In the genomic region with DNA sequence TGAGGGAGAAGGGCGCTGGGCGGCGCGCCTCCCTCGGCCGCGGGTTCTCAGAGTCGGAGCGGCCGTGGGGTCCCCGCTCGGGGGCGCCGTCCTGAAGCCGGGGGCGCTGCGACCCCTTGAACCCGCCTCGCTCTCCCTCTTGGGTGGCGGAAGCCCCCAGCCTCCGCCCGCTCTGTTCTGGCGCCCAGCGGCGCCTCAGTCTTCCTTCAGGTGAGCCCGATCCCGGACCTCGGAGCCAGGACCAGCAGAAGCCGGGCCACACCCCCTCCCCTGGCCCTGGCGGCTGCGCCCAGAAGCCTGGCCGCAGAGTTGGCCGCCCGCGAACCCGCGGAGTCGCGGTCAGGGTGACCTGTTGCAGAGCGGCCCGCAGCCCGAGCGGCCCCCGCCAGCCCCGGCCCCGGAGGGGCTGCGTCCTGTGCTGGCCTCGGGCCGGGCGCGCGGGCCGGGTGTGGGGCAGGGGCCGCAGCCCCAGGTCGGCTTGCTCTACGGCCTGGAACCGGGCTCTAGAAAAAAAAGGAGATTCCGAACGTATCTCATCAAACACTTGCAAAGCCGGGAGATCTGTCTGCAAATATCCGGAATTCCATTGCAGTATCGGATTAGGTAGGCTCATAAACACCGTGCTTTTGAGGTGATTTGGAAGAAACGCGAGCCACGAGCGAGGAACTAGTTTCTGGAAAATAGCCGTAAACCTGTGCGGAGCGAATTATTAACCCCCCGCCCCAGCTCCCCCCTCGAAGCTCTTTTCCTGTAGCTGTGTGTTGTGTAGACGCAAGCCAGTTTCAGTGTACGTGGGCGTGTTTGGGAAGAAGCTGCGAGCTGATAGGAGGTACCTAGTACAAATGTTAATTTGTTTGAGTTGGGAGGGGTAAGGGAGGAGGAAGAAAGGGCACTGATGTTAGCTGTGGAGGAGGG, we compare ENCODE assay signal across 1 cellular context.
A peak's percentile ranks its signal among the peaks of the same experiment; 100 is the strongest.
TF ChIP-seq lines count a peak whose summit lies in the region.

No MANE protein-coding gene starts in this region.

TF ChIP-seq in HEK293, 187 proteins besides CTCF, POLR2A, EP300 and RAD21 (continued from another document and continues in another):
- TF ChIP-seq, protein P1, sequence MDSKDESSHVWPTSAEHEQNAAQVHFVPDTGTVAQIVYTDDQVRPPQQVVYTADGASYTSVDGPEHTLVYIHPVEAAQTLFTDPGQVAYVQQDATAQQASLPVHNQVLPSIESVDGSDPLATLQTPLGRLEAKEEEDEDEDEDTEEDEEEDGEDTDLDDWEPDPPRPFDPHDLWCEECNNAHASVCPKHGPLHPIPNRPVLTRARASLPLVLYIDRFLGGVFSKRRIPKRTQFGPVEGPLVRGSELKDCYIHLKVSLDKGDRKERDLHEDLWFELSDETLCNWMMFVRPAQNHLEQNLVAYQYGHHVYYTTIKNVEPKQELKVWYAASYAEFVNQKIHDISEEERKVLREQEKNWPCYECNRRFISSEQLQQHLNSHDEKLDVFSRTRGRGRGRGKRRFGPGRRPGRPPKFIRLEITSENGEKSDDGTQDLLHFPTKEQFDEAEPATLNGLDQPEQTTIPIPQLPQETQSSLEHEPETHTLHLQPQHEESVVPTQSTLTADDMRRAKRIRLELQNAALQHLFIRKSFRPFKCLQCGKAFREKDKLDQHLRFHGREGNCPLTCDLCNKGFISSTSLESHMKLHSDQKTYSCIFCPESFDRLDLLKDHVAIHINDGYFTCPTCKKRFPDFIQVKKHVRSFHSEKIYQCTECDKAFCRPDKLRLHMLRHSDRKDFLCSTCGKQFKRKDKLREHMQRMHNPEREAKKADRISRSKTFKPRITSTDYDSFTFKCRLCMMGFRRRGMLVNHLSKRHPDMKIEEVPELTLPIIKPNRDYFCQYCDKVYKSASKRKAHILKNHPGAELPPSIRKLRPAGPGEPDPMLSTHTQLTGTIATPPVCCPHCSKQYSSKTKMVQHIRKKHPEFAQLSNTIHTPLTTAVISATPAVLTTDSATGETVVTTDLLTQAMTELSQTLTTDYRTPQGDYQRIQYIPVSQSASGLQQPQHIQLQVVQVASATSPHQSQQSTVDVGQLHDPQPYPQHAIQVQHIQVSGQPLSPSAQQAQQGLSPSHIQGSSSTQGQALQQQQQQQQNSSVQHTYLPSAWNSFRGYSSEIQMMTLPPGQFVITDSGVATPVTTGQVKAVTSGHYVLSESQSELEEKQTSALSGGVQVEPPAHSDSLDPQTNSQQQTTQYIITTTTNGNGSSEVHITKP (tag by site-specific recombination; IDR thresholded peaks at IDR 0.05), result peak; percentile 93
- TF ChIP-seq ZNF548 (tag by site-specific recombination; IDR thresholded peaks at IDR 0.05) (no peak), ZXDB (tag by site-specific recombination; IDR thresholded peaks at IDR 0.05) (peak; percentile 63), SCRT2 (tag by site-specific recombination; IDR thresholded peaks at IDR 0.05) (peak; percentile 79), ZBTB7A (tag by site-specific recombination; IDR thresholded peaks at IDR 0.05; ENCODE audit: low read depth) (no peak), ZNF792 (tag by site-specific recombination; IDR thresholded peaks at IDR 0.05) (no peak), ZNF624 (tag by site-specific recombination; IDR thresholded peaks at IDR 0.05) (no peak), ZNF140 (tag by site-specific recombination; IDR thresholded peaks at IDR 0.05) (no peak), ZBTB48 (tag by site-specific recombination; IDR thresholded peaks at IDR 0.05) (no peak), ZNF362 (tag by site-specific recombination; IDR thresholded peaks at IDR 0.05) (no peak), IKZF3 (tag by site-specific recombination; IDR thresholded peaks at IDR 0.05) (0 out of 2 replicates have a peak, but pooled peaks have one; percentile 26), ZNF530 (tag by site-specific recombination; IDR thresholded peaks at IDR 0.05; ENCODE audit: low read depth) (no peak), ZNF626 (tag by site-specific recombination; IDR thresholded peaks at IDR 0.05) (no peak), ZNF350 (tag by site-specific recombination; IDR thresholded peaks at IDR 0.05) (no peak), KLF16 (tag by site-specific recombination; IDR thresholded peaks at IDR 0.05) (0 out of 2 replicates have a peak, but pooled peaks have one; percentile 12), ZFHX2 (tag by site-specific recombination; conservative IDR thresholded peaks at IDR 0.05) (peak; percentile 76), ZNF747 (tag by site-specific recombination; IDR thresholded peaks at IDR 0.05) (no peak), ZNF513 (tag by site-specific recombination; IDR thresholded peaks at IDR 0.05) (no peak), ZNF114 (tag by site-specific recombination; IDR thresholded peaks at IDR 0.05) (no peak), ZBTB6 (tag by site-specific recombination; IDR thresholded peaks at IDR 0.05) (no peak), WT1 (tag by site-specific recombination; IDR thresholded peaks at IDR 0.05) (peak; percentile 29; the same call in 1 of the 2 replicates), GLIS1 (tag by site-specific recombination; IDR thresholded peaks at IDR 0.05) (peak; percentile 56), ZNF785 (tag by site-specific recombination; IDR thresholded peaks at IDR 0.05) (no peak), KLF17 (tag by site-specific recombination; IDR thresholded peaks at IDR 0.05) (no peak), ZNF670 (tag by site-specific recombination; IDR thresholded peaks at IDR 0.05; ENCODE audit: low read depth) (no peak), ZNF138 (tag by site-specific recombination; IDR thresholded peaks at IDR 0.05; ENCODE audit: borderline replicate concordance) (no peak), ZNF660 (tag by site-specific recombination; IDR thresholded peaks at IDR 0.05) (no peak), ZNF610 (tag by site-specific recombination; IDR thresholded peaks at IDR 0.05; ENCODE audit: borderline replicate concordance) (no peak), ZNF335 (tag by site-specific recombination; conservative IDR thresholded peaks at IDR 0.05) (peak; percentile 88), ZNF639 (tag by site-specific recombination; IDR thresholded peaks at IDR 0.05) (0 out of 2 replicates have a peak, but pooled peaks have one; percentile 31), ZNF449 (tag by site-specific recombination; IDR thresholded peaks at IDR 0.05) (peak; percentile 56)
- TF ChIP-seq, protein P2, sequence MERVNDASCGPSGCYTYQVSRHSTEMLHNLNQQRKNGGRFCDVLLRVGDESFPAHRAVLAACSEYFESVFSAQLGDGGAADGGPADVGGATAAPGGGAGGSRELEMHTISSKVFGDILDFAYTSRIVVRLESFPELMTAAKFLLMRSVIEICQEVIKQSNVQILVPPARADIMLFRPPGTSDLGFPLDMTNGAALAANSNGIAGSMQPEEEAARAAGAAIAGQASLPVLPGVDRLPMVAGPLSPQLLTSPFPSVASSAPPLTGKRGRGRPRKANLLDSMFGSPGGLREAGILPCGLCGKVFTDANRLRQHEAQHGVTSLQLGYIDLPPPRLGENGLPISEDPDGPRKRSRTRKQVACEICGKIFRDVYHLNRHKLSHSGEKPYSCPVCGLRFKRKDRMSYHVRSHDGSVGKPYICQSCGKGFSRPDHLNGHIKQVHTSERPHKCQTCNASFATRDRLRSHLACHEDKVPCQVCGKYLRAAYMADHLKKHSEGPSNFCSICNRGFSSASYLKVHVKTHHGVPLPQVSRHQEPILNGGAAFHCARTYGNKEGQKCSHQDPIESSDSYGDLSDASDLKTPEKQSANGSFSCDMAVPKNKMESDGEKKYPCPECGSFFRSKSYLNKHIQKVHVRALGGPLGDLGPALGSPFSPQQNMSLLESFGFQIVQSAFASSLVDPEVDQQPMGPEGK (tag by site-specific recombination; IDR thresholded peaks at IDR 0.05), result peak; percentile 88
- TF ChIP-seq, protein P3, sequence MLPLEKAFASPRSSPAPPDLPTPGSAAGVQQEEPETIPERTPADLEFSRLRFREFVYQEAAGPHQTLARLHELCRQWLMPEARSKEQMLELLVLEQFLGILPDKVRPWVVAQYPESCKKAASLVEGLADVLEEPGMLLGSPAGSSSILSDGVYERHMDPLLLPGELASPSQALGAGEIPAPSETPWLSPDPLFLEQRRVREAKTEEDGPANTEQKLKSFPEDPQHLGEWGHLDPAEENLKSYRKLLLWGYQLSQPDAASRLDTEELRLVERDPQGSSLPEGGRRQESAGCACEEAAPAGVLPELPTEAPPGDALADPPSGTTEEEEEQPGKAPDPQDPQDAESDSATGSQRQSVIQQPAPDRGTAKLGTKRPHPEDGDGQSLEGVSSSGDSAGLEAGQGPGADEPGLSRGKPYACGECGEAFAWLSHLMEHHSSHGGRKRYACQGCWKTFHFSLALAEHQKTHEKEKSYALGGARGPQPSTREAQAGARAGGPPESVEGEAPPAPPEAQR (tag by site-specific recombination; IDR thresholded peaks at IDR 0.05), result no peak
